Comparison of ENCODE assay signal across 1 cellular context in genomic region chr4:140901736-140902336, GRCh38.
TF ChIP-seq lines count a peak whose summit lies in the region.

No MANE protein-coding gene starts in this region.

TF ChIP-seq in SK-N-SH treated with all-trans-retinoic acid at 6 μM for 48 hours, 23 proteins besides CTCF, POLR2A, EP300 and RAD21 (continued from another document):
- TF ChIP-seq CSRNP3 (CRISPR knock-in tag; IDR thresholded peaks at IDR 0.05) (peak; percentile 95), ESRRG (CRISPR knock-in tag; IDR thresholded peaks at IDR 0.05) (peak; percentile 80), PATZ1 (CRISPR knock-in tag; IDR thresholded peaks at IDR 0.05; ENCODE audit: borderline replicate concordance) (0 out of 2 replicates have a peak, but pooled peaks have one; percentile 30), PPARA (CRISPR knock-in tag; IDR thresholded peaks at IDR 0.05; ENCODE audit: borderline replicate concordance) (no peak), CREB5 (CRISPR knock-in tag; IDR thresholded peaks at IDR 0.05; ENCODE audit: low read depth) (peak; percentile 68; the same call in 1 of the 2 replicates), OSR1 (CRISPR knock-in tag; IDR thresholded peaks at IDR 0.05) (no peak), TOX (CRISPR knock-in tag; IDR thresholded peaks at IDR 0.05; ENCODE audit: borderline replicate concordance) (no peak)
